ENCODE assay signal across 19 cellular contexts in genomic region chr21:42384999-42385398, GRCh38. TPM values are rescaled to one million over a fixed set of nuclear protein-coding genes. Genes with fewer than 3 reads are reported as not detected.
DNase-seq lines count a peak whose midpoint lies in the region; ATAC-seq and TF ChIP-seq lines count a peak whose summit lies in the region.
"Had no signal": no experiment of that assay in that cellular context is flagged by ENCODE, and none has a peak within 500 bp of the region (broad histone marks: within the 10 kb centered on the region; RNA-seq: fewer than 3 reads in every experiment).

No MANE protein-coding gene starts in this region.

- in situ Hi-C loops in KBM-7 (cut with MboI; ENCODE audit: low pct_unique_long_range_greater_than_20kb, low sequenced_read_pairs): no loop called here

- no peaks in the 10 kb centered on the region for H3K79me2 ChIP-seq in smooth muscle cell (ENCODE audit: low read depth)

- H3K9ac ChIP-seq in smooth muscle cell (ENCODE audit: low read depth): no peak overlapping the region

- H3K4me2 ChIP-seq in smooth muscle cell: no peak overlapping the region

- TF ChIP-seq CTCF in activated B cell treated with CpG ODN at 0.5 μM for 24 hours (IDR thresholded peaks at IDR 0.05) (no peak), mucosa of descending colon (IDR thresholded peaks at IDR 0.05) (no peak), smooth muscle cell (IDR thresholded peaks at IDR 0.05; ENCODE audit: borderline replicate concordance, insufficient read depth, poor library complexity, severe bottlenecking) (no peak)

- H3K4me1 ChIP-seq in mucosa of descending colon (ENCODE audit: low read depth) (peaks cover 25% of the 10 kb centered on the region), smooth muscle cell (ENCODE audit: low read depth) (no peaks in the 10 kb centered on the region)
- H3K4me1 ChIP-seq: BE2C had no signal

- H3K27ac ChIP-seq in smooth muscle cell (ENCODE audit: low read depth): no peak overlapping the region

- peaks cover 40% of the 10 kb centered on the region for H3K4me1 Mint-ChIP-seq in activated B cell treated with CpG ODN at 0.5 μM for 24 hours

- H3K36me3 ChIP-seq in mucosa of descending colon (ENCODE audit: low read depth) (no peaks in the 10 kb centered on the region), smooth muscle cell (ENCODE audit: low read depth) (no peaks in the 10 kb centered on the region)
- H3K36me3 ChIP-seq: BE2C had no signal

- no peaks in the 10 kb centered on the region for H3F3A ChIP-seq in smooth muscle cell (ENCODE audit: low read depth)

- ATAC-seq in activated B cell treated with CpG ODN at 0.5 μM for 24 hours (ENCODE audit: low read depth) (no peak), mucosa of descending colon (peak; percentile 76)
- ATAC-seq: natural killer cell had no signal

- DNase-seq in CD1c-positive myeloid dendritic cell (ENCODE audit: extremely low spot score) (peak; percentile 15), KBM-7 (peak; percentile 11), activated B cell treated with CpG ODN at 0.5 μM for 24 hours (no peak), mucosa of descending colon (peak; percentile 56 to 84 (median 62)), smooth muscle cell (lab: John Stamatoyannopoulos, UW; ENCODE audit: unreplicated experiment) (no peak), NCI-H1105 (lab: John Stamatoyannopoulos, UW) (no peak), HCEC 1CT (no peak)
- no peak for DNase-seq in central memory CD4-positive, alpha-beta T cell
- DNase-seq: BE2C, natural killer cell, NCI-H1092, NCI-H446 had no signal

- peak overlapping the region; percentile 25 for H3K4me3 Mint-ChIP-seq in activated B cell treated with CpG ODN at 0.5 μM for 24 hours
- H3K4me3 Mint-ChIP-seq: natural killer cell had no signal

- intact Hi-C loops in activated B cell treated with CpG ODN at 0.5 μM for 24 hours (cut with micrococcal nuclease) (no loop called here), mucosa of descending colon (cut with DNase I, micrococcal nuclease) (no loop called here)

- no peaks in the 10 kb centered on the region for H4K20me1 ChIP-seq in smooth muscle cell (ENCODE audit: low read depth)

- H3K9me3 ChIP-seq in mucosa of descending colon (no peaks in the 10 kb centered on the region), smooth muscle cell (replicated peaks; ENCODE audit: low read depth) (no peaks in the 10 kb centered on the region)
- H3K9me3 ChIP-seq: BE2C had no signal

- H3K9me3 Mint-ChIP-seq in activated B cell treated with CpG ODN at 0.5 μM for 24 hours: peaks cover 12% of the 10 kb centered on the region
- H3K9me3 Mint-ChIP-seq: activated naive CD4-positive, alpha-beta T cell treated with anti-CD3 and anti-CD28 coated beads, Interleukin-2, amount 50 U/mL, for 24 hours had no signal

- H3K27ac Mint-ChIP-seq in activated B cell treated with CpG ODN at 0.5 μM for 24 hours: no peak overlapping the region
- H3K27ac Mint-ChIP-seq: activated naive CD4-positive, alpha-beta T cell treated with anti-CD3 and anti-CD28 coated beads, Interleukin-2, amount 50 U/mL, for 24 hours; natural killer cell had no signal

- peaks cover 2% of the 10 kb centered on the region for H3K36me3 Mint-ChIP-seq in activated B cell treated with CpG ODN at 0.5 μM for 24 hours (ENCODE audit: low read depth)

- POLR2A ChIA-PET in activated B cell treated with CpG ODN at 0.5 μM for 24 hours (lab: Charles Lee): no interaction called here

- H3K4me3 ChIP-seq in mucosa of descending colon (no peak overlapping the region), smooth muscle cell (no peak overlapping the region)

- no peaks in the 10 kb centered on the region for H3K27me3 ChIP-seq in smooth muscle cell (ENCODE audit: low read depth)

- H2AFZ ChIP-seq in smooth muscle cell (ENCODE audit: low read depth): no peak overlapping the region

- CTCF ChIA-PET in activated B cell treated with CpG ODN at 0.5 μM for 24 hours (lab: Charles Lee): no interaction called here

- WGBS in smooth muscle cell (ENCODE audit: low lambda C conversion rate): 91% methylated on average over 3 of the region's 3 CpGs

- H3K27me3 Mint-ChIP-seq in activated B cell treated with CpG ODN at 0.5 μM for 24 hours: peaks cover 5% of the 10 kb centered on the region
- H3K27me3 Mint-ChIP-seq: activated naive CD4-positive, alpha-beta T cell treated with anti-CD3 and anti-CD28 coated beads, Interleukin-2, amount 50 U/mL, for 24 hours had no signal

RNA-seq across cellular contexts. Expression of gene TMPRSS3, which starts 10.9 kb away (rescaled TPM):
- total RNA-seq in activated B cell treated with CpG ODN at 0.5 μM for 24 hours (0.22 TPM in 1 of 2 replicates, not detected in the other), mucosa of descending colon (under 1 TPM; 0.35 to 0.72 (median 0.69) TPM), smooth muscle cell (0.09 TPM in 1 of 2 replicates, not detected in the other)
- polyA plus RNA-seq in smooth muscle cell: not detected in 2 replicates
- total RNA-seq: cardiac septum, endothelial cell of umbilical vein, RPMI7951 had no signal
- polyA plus RNA-seq: endothelial cell of umbilical vein had no signal

RNA-seq across cellular contexts. Expression of gene TFF1, which starts 18.7 kb away (rescaled TPM):
- total RNA-seq in activated B cell treated with CpG ODN at 0.5 μM for 24 hours (not detected in 2 replicates), mucosa of descending colon (100 to 1,000 TPM in 1 of 3 donors, 10 to 100 TPM in 1, 1 to 10 TPM in 1; 6.0 to 206 (median 60.1) TPM), smooth muscle cell (3.3 and 7.9 TPM in 2 replicates)
- 8.1 and 8.6 TPM in 2 replicates for polyA plus RNA-seq in smooth muscle cell
- total RNA-seq: cardiac septum; endothelial cell of umbilical vein; kidney epithelial cell; natural killer cell; RPMI7951; T-helper 2 cell treated with Interferon-gamma antibody and Interleukin-4, amounts not matched to agents 100 ng/mL and 5 ng/mL, for 36 hours had no signal
- polyA plus RNA-seq: endothelial cell of umbilical vein had no signal

RNA-seq across cellular contexts. Expression of gene UBASH3A, which starts 18.7 kb away (rescaled TPM):
- total RNA-seq in activated B cell treated with CpG ODN at 0.5 μM for 24 hours (0.20 TPM in 1 of 2 replicates, not detected in the other), mucosa of descending colon (1 to 10 TPM in 2 of 3 donors, under 1 TPM in 1; 0.60 to 2.5 (median 1.8) TPM), smooth muscle cell (not detected in 2 replicates)
- polyA plus RNA-seq in smooth muscle cell: 0.22 TPM in 1 of 2 replicates, not detected in the other
- total RNA-seq: cardiac septum, endothelial cell of umbilical vein, HT-29, kidney epithelial cell, RPMI7951 had no signal
- polyA plus RNA-seq: endothelial cell of umbilical vein had no signal

RNA-seq across cellular contexts. Expression of gene TFF2, which starts 34.2 kb away (rescaled TPM):
- total RNA-seq in activated B cell treated with CpG ODN at 0.5 μM for 24 hours (not detected in 2 replicates), mucosa of descending colon (1 to 10 TPM in 2 of 3 donors, not detected in 1; 1.1 to 1.7 TPM), smooth muscle cell (not detected in 2 replicates)
- polyA plus RNA-seq in smooth muscle cell: not detected in 2 replicates
- total RNA-seq: cardiac septum; endothelial cell of umbilical vein; kidney epithelial cell; natural killer cell; RPMI7951; T-helper 2 cell treated with Interferon-gamma antibody and Interleukin-4, amounts not matched to agents 100 ng/mL and 5 ng/mL, for 36 hours had no signal
- polyA plus RNA-seq: endothelial cell of umbilical vein had no signal

Comparison
In these comparisons a context has a peak if more than half of its experiments do, and no peak if none do; other contexts are left out.
1. DNase-seq: peak in CD1c-positive myeloid dendritic cell (single experiment), KBM-7 (single experiment) and mucosa of descending colon (3 of 3); none in activated B cell treated with CpG ODN at 0.5 μM for 24 hours (single experiment), central memory CD4-positive, alpha-beta T cell (single experiment), smooth muscle cell (single experiment), NCI-H1105 (single experiment) and HCEC 1CT (single experiment).